8 cellular contexts compared by ENCODE assay signal in the genomic region with DNA sequence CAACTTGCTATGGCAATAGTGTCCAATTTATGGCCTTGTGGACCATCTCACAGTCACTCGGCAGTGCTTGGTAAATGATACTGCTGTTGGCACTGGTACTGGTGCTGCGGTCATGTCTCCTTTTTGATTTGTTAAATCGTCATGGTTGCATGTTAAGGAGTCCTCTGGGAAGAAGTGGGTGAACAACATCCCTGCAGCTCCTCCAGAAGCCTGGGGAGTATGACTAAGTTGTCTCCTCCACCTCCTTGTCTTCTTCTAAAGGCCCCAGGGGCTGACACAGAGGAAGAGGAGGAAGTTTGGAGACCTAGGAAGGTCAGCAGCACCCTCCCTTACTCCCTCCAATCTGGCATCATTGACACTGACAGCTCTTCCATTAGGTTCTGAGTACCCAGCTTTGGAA. TPM values are rescaled to one million over a fixed set of nuclear protein-coding genes. Genes with fewer than 3 reads are reported as not detected.
DNase-seq lines count a peak whose midpoint lies in the region; TF ChIP-seq lines count a peak whose summit lies in the region.

No MANE protein-coding gene starts in this region.

- 50 to 66% methylated on average over 3 of the region's 3 CpGs for WGBS in thyroid gland, 2 donors
- WGBS in lower leg skin, 2 donors, result 17 to 31% methylated on average over 3 of the region's 3 CpGs

- H3K27me3 Mint-ChIP-seq in activated CD4-positive, alpha-beta T cell treated with anti-CD3 and anti-CD28 coated beads, Interleukin-2, amount 10 ng/mL, durations not matched to agents 7 days and 5 days, result no peaks in the 10 kb centered on the region

- peak overlapping the region; percentile 71 for H3K4me3 Mint-ChIP-seq in activated CD4-positive, alpha-beta T cell treated with anti-CD3 and anti-CD28 coated beads, Interleukin-2, amount 10 ng/mL, durations not matched to agents 7 days and 5 days

- H3K4me1 ChIP-seq in thyroid gland, result peaks cover 100% of the 10 kb centered on the region in 2 donors

- H3K27me3 ChIP-seq in layer of hippocampus (ENCODE audit: control insufficient read depth, insufficient read depth, low read length) (no peaks in the 10 kb centered on the region), thyroid gland (no peaks in the 10 kb centered on the region)

- intact Hi-C loops in thyroid gland (cut with DNase I), result no loop called here
- intact Hi-C loops in lower leg skin (cut with DNase I; ENCODE audit: low total_unique reads), result no loop called here

- H3K36me3 Mint-ChIP-seq in activated CD4-positive, alpha-beta T cell treated with anti-CD3 and anti-CD28 coated beads, Interleukin-2, amount 10 ng/mL, durations not matched to agents 7 days and 5 days (ENCODE audit: low read depth), result peaks cover 37% of the 10 kb centered on the region

- no peaks in the 10 kb centered on the region for H3K36me3 ChIP-seq in thyroid gland

- H3K9me3 ChIP-seq in thyroid gland, result no peaks in the 10 kb centered on the region

- CTCF ChIA-PET in activated CD4-positive, alpha-beta T cell treated with anti-CD3 and anti-CD28 coated beads, Interleukin-2, amount 10 ng/mL, durations not matched to agents 7 days and 5 days (lab: Charles Lee), result interaction anchor here (0.7 to 2.4 kb wide), 5 partner anchors 9 to 55 kb away, joined by 3 to 10 read pairs (median 4); partner anchors contain the start of genes CFAP58 and ITPRIP

- no peaks in the 10 kb centered on the region for H3K9me3 Mint-ChIP-seq in activated CD4-positive, alpha-beta T cell treated with anti-CD3 and anti-CD28 coated beads, Interleukin-2, amount 10 ng/mL, durations not matched to agents 7 days and 5 days

- H3K27ac Mint-ChIP-seq in activated CD4-positive, alpha-beta T cell treated with anti-CD3 and anti-CD28 coated beads, Interleukin-2, amount 10 ng/mL, durations not matched to agents 7 days and 5 days, result peak overlapping the region; percentile 90

- TF ChIP-seq POLR2A in thyroid gland (IDR thresholded peaks at IDR 0.05) (no peak), lower leg skin (IDR thresholded peaks at IDR 0.05) (no peak)

- no peak for DNase-seq in activated CD4-positive, alpha-beta T cell treated with anti-CD3 and anti-CD28 coated beads, Interleukin-2, amount 10 ng/mL, durations not matched to agents 7 days and 5 days
- DNase-seq in activated CD4-positive, alpha-beta T cell treated with anti-CD3 and anti-CD28 coated beads, Interleukin-2, amount 50 U/mL, for 48 hours, result no peak
- DNase-seq in amniotic stem cell (lab: John Stamatoyannopoulos, UW) (peak; percentile 63), thyroid gland (no peak), lower leg skin (ENCODE audit: low spot score in 2 of 2) (no peak), NCI-H345 (lab: John Stamatoyannopoulos, UW) (no peak), activated gamma-delta T cell treated with Interleukin-2 at 50 U/mL for 16 hours (no peak)

- H3K4me1 Mint-ChIP-seq in activated CD4-positive, alpha-beta T cell treated with anti-CD3 and anti-CD28 coated beads, Interleukin-2, amount 10 ng/mL, durations not matched to agents 7 days and 5 days, result peaks cover 98% of the 10 kb centered on the region

- H3K4me3 ChIP-seq in thyroid gland (replicated peaks in 1 of 3) (no peak overlapping the region), lower leg skin (ENCODE audit: low read depth, poor library complexity, severe bottlenecking) (no peak overlapping the region)

- POLR2A ChIA-PET in activated CD4-positive, alpha-beta T cell treated with anti-CD3 and anti-CD28 coated beads, Interleukin-2, amount 10 ng/mL, durations not matched to agents 7 days and 5 days (lab: Charles Lee), result no interaction called here

- peak overlapping the region; percentile 87 for H3K27ac ChIP-seq in layer of hippocampus (ENCODE audit: low read depth, low read length)
- H3K27ac ChIP-seq in thyroid gland, result peak overlapping the region; percentile 66 to 99 (median 98)

- TF ChIP-seq CTCF in thyroid gland (IDR thresholded peaks at IDR 0.05), result no peak
- TF ChIP-seq CTCF in lower leg skin (IDR thresholded peaks at IDR 0.05), result no peak

RNA-seq across cellular contexts. Expression of gene ITPRIP, which starts 8.5 kb away (rescaled TPM):
- 10 to 100 TPM; 24.9 to 26.5 TPM for total RNA-seq in activated CD4-positive, alpha-beta T cell treated with anti-CD3 and anti-CD28 coated beads, Interleukin-2, amount 10 ng/mL, durations not matched to agents 7 days and 5 days
- total RNA-seq in thyroid gland, result 10 to 100 TPM; 28.0 to 44.2 (median 29.4) TPM
- 100 to 1,000 TPM in 3 of 4 donors, 10 to 100 TPM in 1; 77.8 to 182 (median 141) TPM for total RNA-seq in lower leg skin

RNA-seq across cellular contexts. Expression of gene CFAP58, which starts 23.9 kb away (rescaled TPM):
- total RNA-seq in activated CD4-positive, alpha-beta T cell treated with anti-CD3 and anti-CD28 coated beads, Interleukin-2, amount 10 ng/mL, durations not matched to agents 7 days and 5 days, result under 1 TPM; 0.22 to 0.27 TPM
- total RNA-seq in thyroid gland (1 to 10 TPM; 1.0 to 1.6 (median 1.2) TPM), lower leg skin (under 1 TPM in 3 of 4 donors, not detected in 1; 0.42 to 0.55 (median 0.44) TPM)
